Comparison of ENCODE assay signal across 18 cellular contexts in the genomic region with DNA sequence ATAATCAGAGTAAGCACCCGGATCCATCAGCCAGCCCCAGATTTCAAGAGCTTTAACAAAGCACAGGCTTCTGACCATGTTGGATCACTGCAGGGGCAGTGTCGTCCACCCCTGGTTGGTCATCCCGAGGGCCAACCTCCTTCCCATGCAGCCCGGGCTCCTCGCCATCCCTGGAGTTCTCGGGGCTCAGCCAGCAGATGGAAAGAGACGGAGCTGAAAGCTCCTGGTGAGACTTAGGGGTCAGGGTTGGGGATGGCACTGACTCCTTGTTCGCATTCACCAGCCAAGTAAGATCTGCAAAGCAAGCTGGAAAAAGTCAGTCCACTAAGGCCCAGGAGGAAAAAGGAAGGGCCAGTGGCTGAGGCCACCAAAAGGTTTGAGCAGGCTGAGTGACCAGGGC.
A peak's percentile ranks its signal among the peaks of the same experiment; 100 is the strongest.
DNase-seq lines count a peak whose midpoint lies in the region; ATAC-seq and TF ChIP-seq lines count a peak whose summit lies in the region.
"Had no signal": no experiment of that assay in that cellular context is flagged by ENCODE, and none has a peak within 500 bp of the region (broad histone marks: within the 10 kb centered on the region; RNA-seq: fewer than 3 reads in every experiment).

No MANE protein-coding gene starts in this region.

- no peaks in the 10 kb centered on the region for H3K4me1 Mint-ChIP-seq in activated T-cell treated with anti-CD3 and anti-CD28 coated beads, Interleukin-2, amount 50 U/mL, for 24 hours (ENCODE audit: low read depth)
- H3K4me1 Mint-ChIP-seq: B cell had no signal

- no peaks in the 10 kb centered on the region for H3K36me3 Mint-ChIP-seq in activated T-cell treated with anti-CD3 and anti-CD28 coated beads, Interleukin-2, amount 50 U/mL, for 24 hours (ENCODE audit: low read depth)

- peak; percentile 3 for DNase-seq in activated T-cell treated with anti-CD3 and anti-CD28 coated beads, Interleukin-2, amount 50 U/mL, for 24 hours
- DNase-seq in activated T-cell treated with anti-CD3 and anti-CD28 coated beads, Interleukin-2, amount 50 U/mL, for 48 hours: no peak
- DNase-seq in coronary artery (ENCODE audit: low spot score) (peak; percentile 43), sciatic nerve (ENCODE audit: low spot score) (peak; percentile 38), upper lobe of right lung (peak; percentile 8), thyroid gland (no peak)
- no peak for DNase-seq in activated CD4-positive, alpha-beta T cell treated with anti-CD3 and anti-CD28 coated beads, Interleukin-2, amount 50 U/mL, for 48 hours
- DNase-seq: DMS153, GDM1, NCI-H1105, NCI-H1694 treated with DMSO at 0.1 percent for 48 hours, NCI-H510A treated with DMSO at 0.1 percent for 48 hours, NCI-H774, PC-3, RPMI8226 had no signal

- H3K27ac ChIP-seq in coronary artery (no peak overlapping the region), upper lobe of right lung (no peak overlapping the region), thyroid gland (no peak overlapping the region)

- no peak for TF ChIP-seq POLR2A in thyroid gland (IDR thresholded peaks at IDR 0.05)

- no peak overlapping the region for H3K27ac Mint-ChIP-seq in activated T-cell treated with anti-CD3 and anti-CD28 coated beads, Interleukin-2, amount 50 U/mL, for 24 hours
- H3K27ac Mint-ChIP-seq: B cell; CD4-positive, alpha-beta T cell had no signal

- no peaks in the 10 kb centered on the region for H3K36me3 ChIP-seq in upper lobe of right lung
- no peaks in the 10 kb centered on the region for H3K36me3 ChIP-seq in thyroid gland

- intact Hi-C loops in sciatic nerve (cut with DNase I): no loop called here
- intact Hi-C loops in upper lobe of right lung (cut with DNase I): no loop called here
- intact Hi-C loops in thyroid gland (cut with DNase I): no loop called here

- H3K27me3 Mint-ChIP-seq in activated T-cell treated with anti-CD3 and anti-CD28 coated beads, Interleukin-2, amount 50 U/mL, for 24 hours: peaks cover 50% of the 10 kb centered on the region
- H3K27me3 Mint-ChIP-seq: B cell had no signal

- H3K4me1 ChIP-seq in upper lobe of right lung: no peaks in the 10 kb centered on the region
- H3K4me1 ChIP-seq in thyroid gland: no peaks in the 10 kb centered on the region

- no peak for TF ChIP-seq CTCF in coronary artery (IDR thresholded peaks at IDR 0.05)
- no peak for TF ChIP-seq CTCF in upper lobe of right lung (IDR thresholded peaks at IDR 0.05)
- no peak for TF ChIP-seq CTCF in thyroid gland (IDR thresholded peaks at IDR 0.05)

- ATAC-seq in sciatic nerve (no peak), upper lobe of right lung (no peak)
- ATAC-seq: K562, PC-3 had no signal

- no peak overlapping the region for H3K4me3 Mint-ChIP-seq in activated T-cell treated with anti-CD3 and anti-CD28 coated beads, Interleukin-2, amount 50 U/mL, for 24 hours
- H3K4me3 Mint-ChIP-seq: B cell; CD4-positive, alpha-beta T cell had no signal

- WGBS in thyroid gland, 2 donors: 69 to 74% methylated on average over 8 of the region's 8 CpGs

- H3K4me3 ChIP-seq in coronary artery (no peak overlapping the region), upper lobe of right lung (no peak overlapping the region), thyroid gland (replicated peaks in 1 of 3) (no peak overlapping the region)
- H3K4me3 ChIP-seq: K562 had no signal

- H3K27me3 ChIP-seq in upper lobe of right lung: no peaks in the 10 kb centered on the region
- H3K27me3 ChIP-seq in thyroid gland: no peaks in the 10 kb centered on the region

- no peaks in the 10 kb centered on the region for H3K9me3 ChIP-seq in upper lobe of right lung
- no peaks in the 10 kb centered on the region for H3K9me3 ChIP-seq in thyroid gland

- peaks cover 16% of the 10 kb centered on the region for H3K9me3 Mint-ChIP-seq in activated T-cell treated with anti-CD3 and anti-CD28 coated beads, Interleukin-2, amount 50 U/mL, for 24 hours

Comparison
In these comparisons a context has a peak if more than half of its experiments do, and no peak if none do; other contexts are left out.
1. DNase-seq: peak in activated T-cell treated with anti-CD3 and anti-CD28 coated beads, Interleukin-2, amount 50 U/mL, for 24 hours (single experiment), coronary artery (single experiment), sciatic nerve (single experiment) and upper lobe of right lung (single experiment); none in activated T-cell treated with anti-CD3 and anti-CD28 coated beads, Interleukin-2, amount 50 U/mL, for 48 hours (0 of 2), activated CD4-positive, alpha-beta T cell treated with anti-CD3 and anti-CD28 coated beads, Interleukin-2, amount 50 U/mL, for 48 hours (0 of 2) and thyroid gland (0 of 2).